ENCODE assay signal across 1 cellular context in the genomic region with DNA sequence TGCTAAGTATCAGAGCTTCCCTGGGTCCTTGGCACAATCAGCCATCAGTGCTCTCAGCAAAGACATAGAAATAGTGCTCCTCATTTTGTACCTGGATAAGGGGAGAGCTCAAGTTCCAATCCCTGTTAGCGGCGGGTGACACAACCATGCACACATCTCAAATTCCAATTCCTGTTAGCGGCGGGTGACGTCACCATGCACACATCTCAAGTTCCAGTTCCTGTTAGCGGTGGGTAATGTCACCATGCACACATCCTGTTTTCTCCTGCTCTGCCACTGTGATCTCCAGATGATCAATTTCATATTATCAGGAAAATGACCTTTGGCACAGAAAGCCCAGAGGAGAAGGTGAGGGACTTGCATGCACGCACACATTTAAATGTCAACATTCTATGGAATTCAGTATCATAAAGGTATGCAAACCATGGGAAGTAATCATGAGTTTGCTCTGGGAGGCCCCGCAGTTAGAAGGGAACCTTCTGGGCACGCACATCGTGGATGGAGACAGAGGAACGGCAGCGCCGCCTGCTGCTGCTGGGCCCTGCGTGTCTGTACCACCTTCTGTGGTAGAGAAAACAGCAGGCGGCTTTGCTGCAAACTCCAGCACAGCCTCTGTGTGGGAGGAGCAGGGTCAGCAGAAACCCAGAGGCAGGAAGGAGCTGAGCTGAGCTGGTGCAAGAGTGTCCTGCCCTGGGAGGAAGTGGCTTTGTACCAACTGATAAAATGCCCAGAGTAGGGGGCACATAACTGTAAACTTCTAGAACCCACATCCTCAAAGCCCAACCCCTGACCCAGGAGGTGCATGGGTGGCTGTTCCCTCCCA.
TF ChIP-seq lines count a peak whose summit lies in the region.

No MANE protein-coding gene starts in this region.

TF ChIP-seq in HepG2, 621 proteins besides CTCF, POLR2A, EP300 and RAD21 (continued from another document and continues in another):
- TF ChIP-seq, protein P1, sequence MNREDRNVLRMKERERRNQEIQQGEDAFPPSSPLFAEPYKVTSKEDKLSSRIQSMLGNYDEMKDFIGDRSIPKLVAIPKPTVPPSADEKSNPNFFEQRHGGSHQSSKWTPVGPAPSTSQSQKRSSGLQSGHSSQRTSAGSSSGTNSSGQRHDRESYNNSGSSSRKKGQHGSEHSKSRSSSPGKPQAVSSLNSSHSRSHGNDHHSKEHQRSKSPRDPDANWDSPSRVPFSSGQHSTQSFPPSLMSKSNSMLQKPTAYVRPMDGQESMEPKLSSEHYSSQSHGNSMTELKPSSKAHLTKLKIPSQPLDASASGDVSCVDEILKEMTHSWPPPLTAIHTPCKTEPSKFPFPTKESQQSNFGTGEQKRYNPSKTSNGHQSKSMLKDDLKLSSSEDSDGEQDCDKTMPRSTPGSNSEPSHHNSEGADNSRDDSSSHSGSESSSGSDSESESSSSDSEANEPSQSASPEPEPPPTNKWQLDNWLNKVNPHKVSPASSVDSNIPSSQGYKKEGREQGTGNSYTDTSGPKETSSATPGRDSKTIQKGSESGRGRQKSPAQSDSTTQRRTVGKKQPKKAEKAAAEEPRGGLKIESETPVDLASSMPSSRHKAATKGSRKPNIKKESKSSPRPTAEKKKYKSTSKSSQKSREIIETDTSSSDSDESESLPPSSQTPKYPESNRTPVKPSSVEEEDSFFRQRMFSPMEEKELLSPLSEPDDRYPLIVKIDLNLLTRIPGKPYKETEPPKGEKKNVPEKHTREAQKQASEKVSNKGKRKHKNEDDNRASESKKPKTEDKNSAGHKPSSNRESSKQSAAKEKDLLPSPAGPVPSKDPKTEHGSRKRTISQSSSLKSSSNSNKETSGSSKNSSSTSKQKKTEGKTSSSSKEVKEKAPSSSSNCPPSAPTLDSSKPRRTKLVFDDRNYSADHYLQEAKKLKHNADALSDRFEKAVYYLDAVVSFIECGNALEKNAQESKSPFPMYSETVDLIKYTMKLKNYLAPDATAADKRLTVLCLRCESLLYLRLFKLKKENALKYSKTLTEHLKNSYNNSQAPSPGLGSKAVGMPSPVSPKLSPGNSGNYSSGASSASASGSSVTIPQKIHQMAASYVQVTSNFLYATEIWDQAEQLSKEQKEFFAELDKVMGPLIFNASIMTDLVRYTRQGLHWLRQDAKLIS (CRISPR knock-in tag; IDR thresholded peaks at IDR 0.05) = no peak
- TF ChIP-seq POLR2AphosphoS2 (IDR thresholded peaks at IDR 0.05; ENCODE audit: low read depth, low read length) (no peak), ZNF615 (CRISPR knock-in tag; IDR thresholded peaks at IDR 0.05; ENCODE audit: borderline replicate concordance) (no peak), ZFP1 (CRISPR knock-in tag; IDR thresholded peaks at IDR 0.05) (no peak), SUZ12 (IDR thresholded peaks at IDR 0.05; ENCODE audit: low read depth, low read length) (no peak), ZFX (CRISPR knock-in tag; IDR thresholded peaks at IDR 0.05; ENCODE audit: low read depth) (peak; percentile 48; the same call in 1 of the 2 replicates), ZNF552 (CRISPR knock-in tag; IDR thresholded peaks at IDR 0.05; ENCODE audit: borderline replicate concordance) (no peak), ZNF619 (CRISPR knock-in tag; IDR thresholded peaks at IDR 0.05) (no peak), ATF7 (IDR thresholded peaks at IDR 0.05) (peak; percentile 98), ATF7 (CRISPR knock-in tag; IDR thresholded peaks at IDR 0.05) (peak; percentile 88), ELF4 (CRISPR knock-in tag; IDR thresholded peaks at IDR 0.05; ENCODE audit: borderline replicate concordance) (peak; percentile 73; the same call in 1 of the 2 replicates), HDAC6 (IDR thresholded peaks at IDR 0.05; ENCODE audit: low read depth, low read length) (no peak), CREB1 (IDR thresholded peaks at IDR 0.05) (peak; percentile 99), CREB1 (CRISPR knock-in tag; IDR thresholded peaks at IDR 0.05) (peak; percentile 91), MBNL3 (CRISPR knock-in tag; conservative IDR thresholded peaks at IDR 0.05) (no peak), FLYWCH1 (CRISPR knock-in tag; IDR thresholded peaks at IDR 0.05) (no peak), NRL (CRISPR knock-in tag; IDR thresholded peaks at IDR 0.05; ENCODE audit: borderline replicate concordance) (no peak), PAF1 (CRISPR knock-in tag; IDR thresholded peaks at IDR 0.05) (no peak), FIP1L1 (IDR thresholded peaks at IDR 0.05; ENCODE audit: borderline replicate concordance, insufficient read depth, low read depth, low read length) (no peak), HNF4G (IDR thresholded peaks at IDR 0.05; ENCODE audit: borderline replicate concordance, low read depth, low read length) (no peak), HNF4G (CRISPR knock-in tag; IDR thresholded peaks at IDR 0.05; ENCODE audit: borderline replicate concordance, low read depth) (no peak), CHD2 (IDR thresholded peaks at IDR 0.05; ENCODE audit: low read depth, low read length) (no peak), ZKSCAN1 (IDR thresholded peaks at IDR 0.05; ENCODE audit: low read length) (no peak), MLLT10 (CRISPR knock-in tag; IDR thresholded peaks at IDR 0.05) (no peak), ZNF282 (IDR thresholded peaks at IDR 0.05; ENCODE audit: partially characterized antibody) (no peak), ZNF660 (CRISPR knock-in tag; IDR thresholded peaks at IDR 0.05; ENCODE audit: borderline replicate concordance, low read depth) (no peak), BRD4 (CRISPR knock-in tag; IDR thresholded peaks at IDR 0.05) (no peak), PHF8 (CRISPR knock-in tag; IDR thresholded peaks at IDR 0.05) (no peak; the same call in 1 of the 2 replicates), SNAPC2 (CRISPR knock-in tag; IDR thresholded peaks at IDR 0.05) (no peak), FOXK2 (IDR thresholded peaks at IDR 0.05) (no peak), ZNF841 (CRISPR knock-in tag; IDR thresholded peaks at IDR 0.05; ENCODE audit: borderline replicate concordance) (no peak), ZKSCAN5 (CRISPR knock-in tag; IDR thresholded peaks at IDR 0.05) (no peak), MEIS1 (CRISPR knock-in tag; IDR thresholded peaks at IDR 0.05; ENCODE audit: borderline replicate concordance) (no peak), MZF1 (CRISPR knock-in tag; IDR thresholded peaks at IDR 0.05; ENCODE audit: borderline replicate concordance) (no peak), ZNF354B (CRISPR knock-in tag; IDR thresholded peaks at IDR 0.05) (no peak), ZBTB42 (CRISPR knock-in tag; IDR thresholded peaks at IDR 0.05) (no peak), ZBTB38 (CRISPR knock-in tag; IDR thresholded peaks at IDR 0.05) (peak; percentile 71; the same call in 1 of the 2 replicates), ZNF672 (CRISPR knock-in tag; IDR thresholded peaks at IDR 0.05) (no peak), GABPA (IDR thresholded peaks at IDR 0.05; ENCODE audit: low read depth, low read length) (no peak), GABPA (CRISPR knock-in tag; IDR thresholded peaks at IDR 0.05; ENCODE audit: low read depth) (peak; percentile 82)
- TF ChIP-seq, protein P2, sequence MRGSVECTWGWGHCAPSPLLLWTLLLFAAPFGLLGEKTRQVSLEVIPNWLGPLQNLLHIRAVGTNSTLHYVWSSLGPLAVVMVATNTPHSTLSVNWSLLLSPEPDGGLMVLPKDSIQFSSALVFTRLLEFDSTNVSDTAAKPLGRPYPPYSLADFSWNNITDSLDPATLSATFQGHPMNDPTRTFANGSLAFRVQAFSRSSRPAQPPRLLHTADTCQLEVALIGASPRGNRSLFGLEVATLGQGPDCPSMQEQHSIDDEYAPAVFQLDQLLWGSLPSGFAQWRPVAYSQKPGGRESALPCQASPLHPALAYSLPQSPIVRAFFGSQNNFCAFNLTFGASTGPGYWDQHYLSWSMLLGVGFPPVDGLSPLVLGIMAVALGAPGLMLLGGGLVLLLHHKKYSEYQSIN (CRISPR knock-in tag; IDR thresholded peaks at IDR 0.05; ENCODE audit: borderline replicate concordance) = no peak
- TF ChIP-seq, protein P3, sequence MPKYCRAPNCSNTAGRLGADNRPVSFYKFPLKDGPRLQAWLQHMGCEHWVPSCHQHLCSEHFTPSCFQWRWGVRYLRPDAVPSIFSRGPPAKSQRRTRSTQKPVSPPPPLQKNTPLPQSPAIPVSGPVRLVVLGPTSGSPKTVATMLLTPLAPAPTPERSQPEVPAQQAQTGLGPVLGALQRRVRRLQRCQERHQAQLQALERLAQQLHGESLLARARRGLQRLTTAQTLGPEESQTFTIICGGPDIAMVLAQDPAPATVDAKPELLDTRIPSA (CRISPR knock-in tag; IDR thresholded peaks at IDR 0.05; ENCODE audit: borderline replicate concordance) = no peak
- TF ChIP-seq, protein P4, sequence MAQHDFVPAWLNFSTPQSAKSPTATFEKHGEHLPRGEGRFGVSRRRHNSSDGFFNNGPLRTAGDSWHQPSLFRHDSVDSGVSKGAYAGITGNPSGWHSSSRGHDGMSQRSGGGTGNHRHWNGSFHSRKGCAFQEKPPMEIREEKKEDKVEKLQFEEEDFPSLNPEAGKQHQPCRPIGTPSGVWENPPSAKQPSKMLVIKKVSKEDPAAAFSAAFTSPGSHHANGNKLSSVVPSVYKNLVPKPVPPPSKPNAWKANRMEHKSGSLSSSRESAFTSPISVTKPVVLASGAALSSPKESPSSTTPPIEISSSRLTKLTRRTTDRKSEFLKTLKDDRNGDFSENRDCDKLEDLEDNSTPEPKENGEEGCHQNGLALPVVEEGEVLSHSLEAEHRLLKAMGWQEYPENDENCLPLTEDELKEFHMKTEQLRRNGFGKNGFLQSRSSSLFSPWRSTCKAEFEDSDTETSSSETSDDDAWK (CRISPR knock-in tag; IDR thresholded peaks at IDR 0.05) = no peak
- TF ChIP-seq, protein P5, sequence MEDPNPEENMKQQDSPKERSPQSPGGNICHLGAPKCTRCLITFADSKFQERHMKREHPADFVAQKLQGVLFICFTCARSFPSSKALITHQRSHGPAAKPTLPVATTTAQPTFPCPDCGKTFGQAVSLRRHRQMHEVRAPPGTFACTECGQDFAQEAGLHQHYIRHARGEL (CRISPR knock-in tag; IDR thresholded peaks at IDR 0.05) = no peak
- TF ChIP-seq, protein P6, sequence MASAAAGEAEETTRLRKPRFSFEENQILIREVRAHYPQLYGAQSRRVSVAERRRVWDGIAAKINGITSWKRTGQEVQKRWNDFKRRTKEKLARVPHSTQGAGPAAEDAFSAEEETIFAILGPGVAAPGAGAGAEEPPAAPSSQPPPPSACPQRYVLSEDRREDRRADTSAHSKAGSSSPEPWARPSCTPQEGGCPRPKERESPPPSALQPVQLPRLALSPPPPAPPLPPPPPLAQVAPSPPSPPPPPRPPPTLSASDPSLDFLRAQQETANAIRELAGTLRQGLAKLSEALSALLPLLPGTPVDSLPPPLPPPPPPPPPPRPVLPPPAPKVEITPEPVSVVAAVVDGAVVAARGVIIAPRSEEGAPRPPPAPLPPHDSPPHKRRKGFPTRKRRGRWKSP (CRISPR knock-in tag; IDR thresholded peaks at IDR 0.05) = no peak
- TF ChIP-seq, protein P7, sequence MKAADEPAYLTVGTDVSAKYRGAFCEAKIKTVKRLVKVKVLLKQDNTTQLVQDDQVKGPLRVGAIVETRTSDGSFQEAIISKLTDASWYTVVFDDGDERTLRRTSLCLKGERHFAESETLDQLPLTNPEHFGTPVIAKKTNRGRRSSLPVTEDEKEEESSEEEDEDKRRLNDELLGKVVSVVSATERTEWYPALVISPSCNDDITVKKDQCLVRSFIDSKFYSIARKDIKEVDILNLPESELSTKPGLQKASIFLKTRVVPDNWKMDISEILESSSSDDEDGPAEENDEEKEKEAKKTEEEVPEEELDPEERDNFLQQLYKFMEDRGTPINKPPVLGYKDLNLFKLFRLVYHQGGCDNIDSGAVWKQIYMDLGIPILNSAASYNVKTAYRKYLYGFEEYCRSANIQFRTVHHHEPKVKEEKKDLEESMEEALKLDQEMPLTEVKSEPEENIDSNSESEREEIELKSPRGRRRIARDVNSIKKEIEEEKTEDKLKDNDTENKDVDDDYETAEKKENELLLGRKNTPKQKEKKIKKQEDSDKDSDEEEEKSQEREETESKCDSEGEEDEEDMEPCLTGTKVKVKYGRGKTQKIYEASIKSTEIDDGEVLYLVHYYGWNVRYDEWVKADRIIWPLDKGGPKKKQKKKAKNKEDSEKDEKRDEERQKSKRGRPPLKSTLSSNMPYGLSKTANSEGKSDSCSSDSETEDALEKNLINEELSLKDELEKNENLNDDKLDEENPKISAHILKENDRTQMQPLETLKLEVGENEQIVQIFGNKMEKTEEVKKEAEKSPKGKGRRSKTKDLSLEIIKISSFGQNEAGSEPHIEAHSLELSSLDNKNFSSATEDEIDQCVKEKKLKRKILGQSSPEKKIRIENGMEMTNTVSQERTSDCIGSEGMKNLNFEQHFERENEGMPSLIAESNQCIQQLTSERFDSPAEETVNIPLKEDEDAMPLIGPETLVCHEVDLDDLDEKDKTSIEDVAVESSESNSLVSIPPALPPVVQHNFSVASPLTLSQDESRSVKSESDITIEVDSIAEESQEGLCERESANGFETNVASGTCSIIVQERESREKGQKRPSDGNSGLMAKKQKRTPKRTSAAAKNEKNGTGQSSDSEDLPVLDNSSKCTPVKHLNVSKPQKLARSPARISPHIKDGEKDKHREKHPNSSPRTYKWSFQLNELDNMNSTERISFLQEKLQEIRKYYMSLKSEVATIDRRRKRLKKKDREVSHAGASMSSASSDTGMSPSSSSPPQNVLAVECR (CRISPR knock-in tag; IDR thresholded peaks at IDR 0.05; ENCODE audit: borderline replicate concordance) = peak; percentile 35; the same call in 1 of the 2 replicates
- TF ChIP-seq, protein P8, sequence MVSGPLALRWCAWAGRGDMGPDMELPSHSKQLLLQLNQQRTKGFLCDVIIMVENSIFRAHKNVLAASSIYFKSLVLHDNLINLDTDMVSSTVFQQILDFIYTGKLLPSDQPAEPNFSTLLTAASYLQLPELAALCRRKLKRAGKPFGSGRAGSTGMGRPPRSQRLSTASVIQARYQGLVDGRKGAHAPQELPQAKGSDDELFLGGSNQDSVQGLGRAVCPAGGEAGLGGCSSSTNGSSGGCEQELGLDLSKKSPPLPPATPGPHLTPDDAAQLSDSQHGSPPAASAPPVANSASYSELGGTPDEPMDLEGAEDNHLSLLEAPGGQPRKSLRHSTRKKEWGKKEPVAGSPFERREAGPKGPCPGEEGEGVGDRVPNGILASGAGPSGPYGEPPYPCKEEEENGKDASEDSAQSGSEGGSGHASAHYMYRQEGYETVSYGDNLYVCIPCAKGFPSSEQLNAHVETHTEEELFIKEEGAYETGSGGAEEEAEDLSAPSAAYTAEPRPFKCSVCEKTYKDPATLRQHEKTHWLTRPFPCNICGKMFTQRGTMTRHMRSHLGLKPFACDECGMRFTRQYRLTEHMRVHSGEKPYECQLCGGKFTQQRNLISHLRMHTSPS (CRISPR knock-in tag; IDR thresholded peaks at IDR 0.05; ENCODE audit: low read depth) = no peak
- TF ChIP-seq, protein P9, sequence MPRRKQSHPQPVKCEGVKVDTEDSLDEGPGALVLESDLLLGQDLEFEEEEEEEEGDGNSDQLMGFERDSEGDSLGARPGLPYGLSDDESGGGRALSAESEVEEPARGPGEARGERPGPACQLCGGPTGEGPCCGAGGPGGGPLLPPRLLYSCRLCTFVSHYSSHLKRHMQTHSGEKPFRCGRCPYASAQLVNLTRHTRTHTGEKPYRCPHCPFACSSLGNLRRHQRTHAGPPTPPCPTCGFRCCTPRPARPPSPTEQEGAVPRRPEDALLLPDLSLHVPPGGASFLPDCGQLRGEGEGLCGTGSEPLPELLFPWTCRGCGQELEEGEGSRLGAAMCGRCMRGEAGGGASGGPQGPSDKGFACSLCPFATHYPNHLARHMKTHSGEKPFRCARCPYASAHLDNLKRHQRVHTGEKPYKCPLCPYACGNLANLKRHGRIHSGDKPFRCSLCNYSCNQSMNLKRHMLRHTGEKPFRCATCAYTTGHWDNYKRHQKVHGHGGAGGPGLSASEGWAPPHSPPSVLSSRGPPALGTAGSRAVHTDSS (CRISPR knock-in tag; conservative IDR thresholded peaks at IDR 0.05) = no peak
